ENCODE assay signal across 8 cellular contexts in genomic region chr18:63971320-63972071, GRCh38. TPM values are rescaled to one million over a fixed set of nuclear protein-coding genes. Genes with fewer than 3 reads are reported as not detected.
DNase-seq lines count a peak whose midpoint lies in the region; ATAC-seq and TF ChIP-seq lines count a peak whose summit lies in the region.

No MANE protein-coding gene starts in this region.

- H3K36me3 ChIP-seq in A673 (ENCODE audit: insufficient read depth, low read length, poor library complexity, severe bottlenecking) (no peaks in the 10 kb centered on the region), breast epithelium (no peaks in the 10 kb centered on the region)

- H3K4me1 Mint-ChIP-seq in mesothelial cell of epicardium = peaks cover 28% of the 10 kb centered on the region

- ATAC-seq in HG03025 (IDR thresholded peaks at IDR 0.05; ENCODE audit: low FRiP score, unreplicated experiment) = no peak
- no peak for ATAC-seq in GM19324 (IDR thresholded peaks at IDR 0.05; ENCODE audit: low FRiP score, unreplicated experiment)

- TF ChIP-seq POLR2A in breast epithelium (IDR thresholded peaks at IDR 0.05) = no peak

- TSS peak; percentile 24 for BruUV-seq in A673 (replicated peaks; lab: Mats Ljungman, UMichigan)

- no peaks in the 10 kb centered on the region for H3K36me3 Mint-ChIP-seq in mesothelial cell of epicardium

- intact Hi-C loops in A673 (cut with micrococcal nuclease; ENCODE audit: unreplicated experiment) = loop anchor here (10.0 kb wide), 1 partner anchor 457 kb away; no protein-coding TSS in a partner anchor
- intact Hi-C loops in breast epithelium (cut with DNase I; ENCODE audit: low total_unique reads) = no loop called here

- DNase-seq in A673 (ENCODE audit: low spot score) = no peak
- peak; percentile 18 for DNase-seq in HT-29 (ENCODE audit: low spot score)
- DNase-seq in breast epithelium (ENCODE audit: low spot score in 2 of 2) = no peak
- no peak for DNase-seq in mesothelial cell of epicardium (ENCODE audit: low spot score in 2 of 2, unreplicated experiment in 2 of 2)
- DNase-seq in cerebellum (ENCODE audit: low spot score) = no peak
- no peak for DNase-seq in activated CD4-positive, alpha-beta T cell treated with anti-CD3 and anti-CD28 coated beads for 1 hour

- no peaks in the 10 kb centered on the region for H3K27me3 Mint-ChIP-seq in mesothelial cell of epicardium (ENCODE audit: low read depth)

- CTCF ChIA-PET in A673 (lab: Charles Lee) = no interaction called here

- H3K4me3 Mint-ChIP-seq in mesothelial cell of epicardium = peak overlapping the region; percentile 90

- no peak for TF ChIP-seq CTCF in A673 (conservative IDR thresholded peaks at IDR 0.05; ENCODE audit: low read depth, low read length)
- TF ChIP-seq CTCF in breast epithelium (IDR thresholded peaks at IDR 0.05) = no peak
- no peak for TF ChIP-seq CTCF in mesothelial cell of epicardium (IDR thresholded peaks at IDR 0.05; ENCODE audit: unreplicated experiment)

- peak overlapping the region; percentile 98 for H3K27ac Mint-ChIP-seq in mesothelial cell of epicardium

- H3K27me3 ChIP-seq in A673 (replicated peaks; ENCODE audit: insufficient read depth, low read depth, low read length, poor library complexity) = no peaks in the 10 kb centered on the region
- H3K27me3 ChIP-seq in breast epithelium = no peaks in the 10 kb centered on the region

- peaks cover 8% of the 10 kb centered on the region for H3K4me1 ChIP-seq in A673 (ENCODE audit: insufficient read depth, low read length, poor library complexity, severe bottlenecking)
- H3K4me1 ChIP-seq in breast epithelium = peaks cover 0 to 7% of the 10 kb centered on the region in 2 donors

- H3K9me3 Mint-ChIP-seq in mesothelial cell of epicardium = peaks cover 3% of the 10 kb centered on the region

- H3K9me3 ChIP-seq in A673 (ENCODE audit: low read depth, low read length, poor library complexity, severe bottlenecking) (no peaks in the 10 kb centered on the region), breast epithelium (no peaks in the 10 kb centered on the region)

- POLR2A ChIA-PET in A673 (lab: Charles Lee; ENCODE audit: low non-redundant PET) = no interaction called here

- peak overlapping the region; percentile 99 for H3K27ac ChIP-seq in A673 (ENCODE audit: low read depth, low read length, poor library complexity, severe bottlenecking)
- peak overlapping the region; percentile 99 for H3K27ac ChIP-seq in breast epithelium

- H3K4me3 ChIP-seq in A673 (ENCODE audit: low read depth, low read length, poor library complexity, severe bottlenecking) (peak overlapping the region; percentile 89), breast epithelium (peak overlapping the region; percentile 85 to 93 (median 88))

RNA-seq across cellular contexts. Expression of gene SERPINB8, which starts 1.6 kb away (rescaled TPM):
- total RNA-seq in A673 (2021) (11.3 and 26.4 TPM in 2 replicates), breast epithelium (10 to 100 TPM; 13.1 to 16.0 (median 13.5) TPM), mesothelial cell of epicardium (5.3 to 6.4 TPM (median 5.6 TPM) in 3 replicates), cerebellum (1.5 TPM)
- 3.4 and 4.8 TPM in 2 replicates for total RNA-seq in HT-29 (2014; rRNA removed; shearing (Covaris generic))

RNA-seq across cellular contexts. Expression of gene HMSD, which starts 22.4 kb away (rescaled TPM):
- total RNA-seq in A673 (2021) (31.6 and 58.1 TPM in 2 replicates), breast epithelium (under 1 TPM in 1 of 3 donors, not detected in 2; 0.29 TPM), mesothelial cell of epicardium (2.7 to 7.2 TPM (median 3.5 TPM) in 3 replicates), cerebellum (not detected)
- not detected in 2 replicates for total RNA-seq in HT-29 (2014; rRNA removed; shearing (Covaris generic))
